8 cellular contexts compared by ENCODE assay signal in the genomic region with DNA sequence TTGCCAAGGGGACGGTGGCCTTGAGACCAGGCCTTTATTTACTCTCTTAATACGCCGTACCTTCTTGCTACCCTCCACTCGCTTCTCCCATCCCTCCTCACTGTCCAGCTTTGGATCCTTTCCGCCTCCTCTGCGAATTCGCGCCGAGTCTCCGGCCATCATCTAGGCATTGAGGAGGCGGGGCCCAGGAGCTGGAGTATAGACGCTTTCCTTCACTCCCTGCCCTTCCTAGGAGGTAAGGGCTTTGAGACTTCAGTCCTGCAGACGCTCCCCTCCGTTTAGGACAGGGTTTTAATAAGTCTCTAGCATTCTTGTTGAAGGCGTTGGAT. TPM values are rescaled to one million over a fixed set of nuclear protein-coding genes. Genes with fewer than 3 reads are reported as not detected.
DNase-seq lines count a peak whose midpoint lies in the region; ATAC-seq and TF ChIP-seq lines count a peak whose summit lies in the region.

No MANE protein-coding gene starts in this region.

- H3K9ac ChIP-seq in OCI-LY1 (ENCODE audit: low read length): peak overlapping the region; percentile 91

- peaks cover 11 to 15% of the 10 kb centered on the region in 2 donors for H3K36me3 Mint-ChIP-seq in stimulated activated naive B cell treated with anti-CD40 and anti-IgM and Interleukin-4, amounts not matched to agents 10 μg/mL and 1 μg/mL and 100 μg/mL, for 72 hours

- H3K27me3 Mint-ChIP-seq in stimulated activated naive B cell treated with anti-CD40 and anti-IgM and Interleukin-4, amounts not matched to agents 10 μg/mL and 1 μg/mL and 100 μg/mL, for 72 hours: no peaks in the 10 kb centered on the region

- H3K4me1 Mint-ChIP-seq in stimulated activated naive B cell treated with anti-CD40 and anti-IgM and Interleukin-4, amounts not matched to agents 10 μg/mL and 1 μg/mL and 100 μg/mL, for 72 hours: peaks cover 16 to 40% of the 10 kb centered on the region in 2 donors

- peak; percentile 6 for ATAC-seq in HG02642 (IDR thresholded peaks at IDR 0.05; ENCODE audit: poor library complexity, unreplicated experiment)
- ATAC-seq in stimulated activated naive B cell treated with anti-CD40 and anti-IgM and Interleukin-4, amounts not matched to agents 10 μg/mL and 1 μg/mL and 100 μg/mL, for 72 hours (replicated peaks): peak; percentile 1 to 2

- peak overlapping the region; percentile 96 to 97 for H3K4me3 Mint-ChIP-seq in stimulated activated naive B cell treated with anti-CD40 and anti-IgM and Interleukin-4, amounts not matched to agents 10 μg/mL and 1 μg/mL and 100 μg/mL, for 72 hours

- no peaks in the 10 kb centered on the region for H3F3A ChIP-seq in OCI-LY1 (ENCODE audit: insufficient read depth, low read length)

- H3K79me2 ChIP-seq in OCI-LY1 (ENCODE audit: insufficient read depth, low read length): peaks cover 21% of the 10 kb centered on the region

- H3K4me1 ChIP-seq in OCI-LY1 (ENCODE audit: insufficient read depth, low read length, severe bottlenecking) (peaks cover 28% of the 10 kb centered on the region), breast epithelium (peaks cover 0 to 19% of the 10 kb centered on the region in 2 donors)

- H3K4me2 ChIP-seq in OCI-LY1 (ENCODE audit: low read length): peak overlapping the region; percentile 86

- no peak overlapping the region for H2AFZ ChIP-seq in OCI-LY1 (ENCODE audit: low read length)

- H3K36me3 ChIP-seq in OCI-LY1 (ENCODE audit: insufficient read depth, low read length) (peaks cover 43% of the 10 kb centered on the region), breast epithelium (peaks cover 14% of the 10 kb centered on the region)

- intact Hi-C loops in breast epithelium (cut with DNase I; ENCODE audit: low total_unique reads): no loop called here

- no peak for TF ChIP-seq CTCF in OCI-LY1 (IDR thresholded peaks at IDR 0.05; ENCODE audit: low read length)
- no peak for TF ChIP-seq CTCF in breast epithelium (IDR thresholded peaks at IDR 0.05)

- no peaks in the 10 kb centered on the region for H3K9me2 ChIP-seq in OCI-LY1 (ENCODE audit: low read depth, low read length)

- H3K27ac Mint-ChIP-seq in stimulated activated naive B cell treated with anti-CD40 and anti-IgM and Interleukin-4, amounts not matched to agents 10 μg/mL and 1 μg/mL and 100 μg/mL, for 72 hours: peak overlapping the region; percentile 96

- no peaks in the 10 kb centered on the region for H3K27me3 ChIP-seq in OCI-LY1 (ENCODE audit: insufficient read depth, low read length)
- no peaks in the 10 kb centered on the region for H3K27me3 ChIP-seq in breast epithelium

- no peaks in the 10 kb centered on the region for H4K20me1 ChIP-seq in OCI-LY1 (ENCODE audit: insufficient read depth, low read length)

- H3K4me3 ChIP-seq in OCI-LY1 (ENCODE audit: low read depth, low read length, poor library complexity, severe bottlenecking): peak overlapping the region; percentile 86
- peak overlapping the region; percentile 80 to 87 (median 81) for H3K4me3 ChIP-seq in breast epithelium

- DNase-seq in activated T-cell treated with anti-CD3 and anti-CD28 coated beads for 48 hours (ENCODE audit: low read depth): peak; percentile 3
- no peak for DNase-seq in activated T-cell treated with anti-CD3 and anti-CD28 coated beads, Interleukin-2, amount 50 U/mL, for 1 hour
- DNase-seq in breast epithelium (ENCODE audit: low spot score in 2 of 2): peak in 1 of 2 donors; percentile 18
- DNase-seq in kidney tubule cell (ENCODE audit: low spot score): peak; percentile 45
- DNase-seq in stimulated activated naive B cell treated with anti-CD40 and anti-IgM and Interleukin-4, amounts not matched to agents 10 μg/mL and 1 μg/mL and 100 μg/mL, for 72 hours: no peak
- no peak for DNase-seq in NCI-H1694 (lab: John Stamatoyannopoulos, UW)

- TF ChIP-seq POLR2A in breast epithelium (IDR thresholded peaks at IDR 0.05): no peak

- no peaks in the 10 kb centered on the region for H3K9me3 Mint-ChIP-seq in stimulated activated naive B cell treated with anti-CD40 and anti-IgM and Interleukin-4, amounts not matched to agents 10 μg/mL and 1 μg/mL and 100 μg/mL, for 72 hours

- H3K27ac ChIP-seq in OCI-LY1 (ENCODE audit: low read depth, low read length, poor library complexity, severe bottlenecking): peak overlapping the region; percentile 30
- H3K27ac ChIP-seq in breast epithelium: peak overlapping the region; percentile 90 to 93

- H3K9me3 ChIP-seq in OCI-LY1 (ENCODE audit: low read length): no peaks in the 10 kb centered on the region
- no peaks in the 10 kb centered on the region for H3K9me3 ChIP-seq in breast epithelium

RNA-seq across cellular contexts. Expression of a gene that starts 0.5 kb away (rescaled TPM):
- 10 to 100 TPM; 15.8 to 30.1 (median 22.3) TPM for total RNA-seq in breast epithelium

RNA-seq across cellular contexts. Expression of a gene that starts 50.9 kb away (rescaled TPM):
- 10 to 100 TPM; 10.4 to 22.4 (median 16.1) TPM for total RNA-seq in breast epithelium

Comparison
In these comparisons a context has a peak if more than half of its experiments do, and no peak if none do; other contexts are left out.
1. DNase-seq: peak in activated T-cell treated with anti-CD3 and anti-CD28 coated beads for 48 hours (single experiment) and kidney tubule cell (single experiment); none in activated T-cell treated with anti-CD3 and anti-CD28 coated beads, Interleukin-2, amount 50 U/mL, for 1 hour (single experiment), stimulated activated naive B cell treated with anti-CD40 and anti-IgM and Interleukin-4, amounts not matched to agents 10 μg/mL and 1 μg/mL and 100 μg/mL, for 72 hours (single experiment) and NCI-H1694 (single experiment).